11 cellular contexts compared by ENCODE assay signal in the genomic region with DNA sequence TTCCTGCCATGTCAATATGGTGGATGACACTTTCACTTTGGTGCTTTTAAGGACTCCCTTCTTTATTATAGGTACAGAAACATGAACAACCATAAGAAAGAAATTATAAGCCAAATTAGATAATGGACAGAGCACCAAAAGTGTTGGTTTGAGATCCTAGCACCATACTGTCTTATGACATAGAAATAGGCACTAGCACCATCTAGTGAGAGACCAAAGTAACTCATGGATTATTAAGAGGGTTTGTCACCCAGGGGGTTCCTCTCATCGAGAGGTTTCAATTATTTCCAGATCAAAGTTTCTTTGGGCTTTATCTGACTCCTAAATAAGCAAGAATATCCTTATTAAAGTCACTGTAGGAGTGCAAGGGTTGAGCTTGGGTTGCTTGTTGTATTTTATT.
DNase-seq lines count a peak whose midpoint lies in the region; ATAC-seq lines count a peak whose summit lies in the region.
"Had no signal": no experiment of that assay in that cellular context is flagged by ENCODE, and none has a peak within 500 bp of the region (broad histone marks: within the 10 kb centered on the region; RNA-seq: fewer than 3 reads in every experiment).

No MANE protein-coding gene starts in this region.

- H3K27ac ChIP-seq in HUES48 (ENCODE audit: low read depth, low read length) = peak overlapping the region; percentile 29

- no peak overlapping the region for H3K4me3 Mint-ChIP-seq in activated T-cell treated with anti-CD3 and anti-CD28 coated beads, Interleukin-2, amount 50 U/mL, for 4 hours
- H3K4me3 Mint-ChIP-seq: activated naive CD8-positive, alpha-beta T cell treated with anti-CD3 and anti-CD28 coated beads, Interleukin-2, amount 10 ng/mL, durations not matched to agents 7 days and 5 days; naive B cell had no signal

- H3K9me3 ChIP-seq in HUES48 (ENCODE audit: control insufficient read depth, insufficient read depth, low read length) = no peaks in the 10 kb centered on the region

- no peaks in the 10 kb centered on the region for H3K27me3 Mint-ChIP-seq in activated T-cell treated with anti-CD3 and anti-CD28 coated beads, Interleukin-2, amount 50 U/mL, for 4 hours (ENCODE audit: low read depth)
- H3K27me3 Mint-ChIP-seq: activated naive CD8-positive, alpha-beta T cell treated with anti-CD3 and anti-CD28 coated beads, Interleukin-2, amount 10 ng/mL, durations not matched to agents 7 days and 5 days; naive B cell had no signal

- peak; percentile 4 for DNase-seq in DMS114 treated with DMSO at 0.1 percent for 48 hours (lab: John Stamatoyannopoulos, UW; ENCODE audit: unreplicated experiment)
- peak; percentile 56 for DNase-seq in SK-MEL-5 (ENCODE audit: low read depth, low spot score)
- peak; percentile 58 for DNase-seq in iPS-NIHi7 (ENCODE audit: extremely low spot score)
- no peak for DNase-seq in activated CD8-positive, alpha-beta memory T cell treated with anti-CD3 and anti-CD28 coated beads for 24 hours
- DNase-seq in activated T-cell treated with anti-CD3 and anti-CD28 coated beads, Interleukin-2, amount 50 U/mL, for 4 hours = no peak
- DNase-seq in T-helper 9 cell = no peak
- DNase-seq: activated naive CD8-positive, alpha-beta T cell treated with anti-CD3 and anti-CD28 coated beads, Interleukin-2, amount 10 ng/mL, durations not matched to agents 7 days and 5 days; naive B cell; NCI-H774 had no signal

- H3K36me3 Mint-ChIP-seq in activated T-cell treated with anti-CD3 and anti-CD28 coated beads, Interleukin-2, amount 50 U/mL, for 4 hours (ENCODE audit: insufficient read depth) = no peaks in the 10 kb centered on the region
- H3K36me3 Mint-ChIP-seq: activated naive CD8-positive, alpha-beta T cell treated with anti-CD3 and anti-CD28 coated beads, Interleukin-2, amount 10 ng/mL, durations not matched to agents 7 days and 5 days; naive B cell had no signal

- no peak overlapping the region for H3K4me3 ChIP-seq in HUES48 (ENCODE audit: low read depth, low read length)

- no peaks in the 10 kb centered on the region for H3K4me1 Mint-ChIP-seq in activated T-cell treated with anti-CD3 and anti-CD28 coated beads, Interleukin-2, amount 50 U/mL, for 4 hours (ENCODE audit: low read depth)
- H3K4me1 Mint-ChIP-seq: activated naive CD8-positive, alpha-beta T cell treated with anti-CD3 and anti-CD28 coated beads, Interleukin-2, amount 10 ng/mL, durations not matched to agents 7 days and 5 days; naive B cell had no signal

- in situ Hi-C loops in SK-MEL-5 (cut with HindIII; ENCODE audit: low pct_unique_long_range_greater_than_20kb, low sequenced_read_pairs) = no loop called here

- no peak for ATAC-seq in HG03196 (IDR thresholded peaks at IDR 0.05; ENCODE audit: unreplicated experiment)
- ATAC-seq in activated T-cell treated with anti-CD3 and anti-CD28 coated beads, Interleukin-2, amount 50 U/mL, for 4 hours = no peak

- H3K36me3 ChIP-seq in HUES48 (ENCODE audit: control insufficient read depth, insufficient read depth, low read length) = no peaks in the 10 kb centered on the region

- H3K9ac ChIP-seq in HUES48 (ENCODE audit: low read depth, low read length) = no peak overlapping the region

- peaks cover 4% of the 10 kb centered on the region for H3K9me3 Mint-ChIP-seq in activated T-cell treated with anti-CD3 and anti-CD28 coated beads, Interleukin-2, amount 50 U/mL, for 4 hours
- H3K9me3 Mint-ChIP-seq: activated naive CD8-positive, alpha-beta T cell treated with anti-CD3 and anti-CD28 coated beads, Interleukin-2, amount 10 ng/mL, durations not matched to agents 7 days and 5 days had no signal

- no peaks in the 10 kb centered on the region for H3K27me3 ChIP-seq in HUES48 (ENCODE audit: control insufficient read depth, insufficient read depth, low read length)

- no peaks in the 10 kb centered on the region for H3K4me1 ChIP-seq in HUES48 (ENCODE audit: control insufficient read depth, insufficient read depth, low read length)

Comparison
In these comparisons a context has a peak if more than half of its experiments do, and no peak if none do; other contexts are left out.
1. DNase-seq: peak in DMS114 treated with DMSO at 0.1 percent for 48 hours (single experiment), SK-MEL-5 (single experiment) and iPS-NIHi7 (single experiment); none in activated CD8-positive, alpha-beta memory T cell treated with anti-CD3 and anti-CD28 coated beads for 24 hours (single experiment), activated T-cell treated with anti-CD3 and anti-CD28 coated beads, Interleukin-2, amount 50 U/mL, for 4 hours (single experiment) and T-helper 9 cell (single experiment).